ENCODE assay signal across 11 cellular contexts in genomic region chr2:128374001-128374710, GRCh38. TPM values are rescaled to one million over a fixed set of nuclear protein-coding genes. Genes with fewer than 3 reads are reported as not detected.
DNase-seq lines count a peak whose midpoint lies in the region; ATAC-seq, FAIRE-seq and TF ChIP-seq lines count a peak whose summit lies in the region.
"Had no signal": no experiment of that assay in that cellular context is flagged by ENCODE, and none has a peak within 500 bp of the region (broad histone marks: within the 10 kb centered on the region; RNA-seq: fewer than 3 reads in every experiment).

No MANE protein-coding gene starts in this region.

- no peak for FAIRE-seq in H1 (lab: Jason Lieb, UNC)
- FAIRE-seq: A549 had no signal

- peaks cover 0 to 13% (median 7%) of the 10 kb centered on the region in 4 experiments; a peak in 5 of 7 replicates for H3K4me1 ChIP-seq in H1 (replicated peaks in 1 of 4; ENCODE audit: control insufficient read depth in 3 of 4, insufficient read depth in 4 of 4, low read length in 3 of 4)
- H3K4me1 ChIP-seq in vagina: peaks cover 94% of the 10 kb centered on the region
- H3K4me1 ChIP-seq: A549 had no signal

- no peak overlapping the region for H3K4me2 ChIP-seq in H1 (ENCODE audit: insufficient read depth in 1 of 2, low read depth in 2 of 2, low read length in 2 of 2)
- H3K4me2 ChIP-seq: A549 had no signal

- H3K36me3 ChIP-seq in H1 (ENCODE audit: control insufficient read depth in 2 of 4, insufficient read depth in 4 of 4, low read length in 3 of 4): no peaks in the 10 kb centered on the region
- H3K36me3 ChIP-seq in vagina: no peaks in the 10 kb centered on the region

- no peak overlapping the region for H3K4me3 Mint-ChIP-seq in mesothelial cell of epicardium
- no peak overlapping the region for H3K4me3 Mint-ChIP-seq in endothelial cell (ENCODE audit: unreplicated experiment)
- H3K4me3 Mint-ChIP-seq: stimulated activated naive CD8-positive, alpha-beta T cell treated with anti-CD3 and anti-CD28 coated beads, Interleukin-15, amount 100 ng/mL, for 72 hours had no signal

- H3K18ac ChIP-seq in H1 (ENCODE audit: extremely low read depth, low read length): no peak overlapping the region

- H3K4me1 Mint-ChIP-seq in mesothelial cell of epicardium (peaks cover 69% of the 10 kb centered on the region), endothelial cell (ENCODE audit: unreplicated experiment) (peaks cover 13% of the 10 kb centered on the region)

- H3K4ac ChIP-seq in H1 (replicated peaks; ENCODE audit: insufficient read length, low read depth, low read length): no peak overlapping the region

- no peak for TF ChIP-seq RAD21 in H1 (IDR thresholded peaks at IDR 0.05 in 1 of 2, conservative IDR thresholded peaks at IDR 0.05 in 1 of 2; ENCODE audit: low read depth in 2 of 2, low read length in 2 of 2)

- H3K4me3 ChIP-seq in H1 (ENCODE audit: extremely low read depth in 1 of 4, insufficient read depth in 2 of 4, low read depth in 3 of 4, low read length in 4 of 4) (no peak overlapping the region), vagina (no peak overlapping the region)
- H3K4me3 ChIP-seq: A549 had no signal

- no peak overlapping the region for H3K56ac ChIP-seq in H1 (replicated peaks; ENCODE audit: insufficient read length, low read depth, low read length)

- TF ChIP-seq CTCF in H1 (IDR thresholded peaks at IDR 0.05; ENCODE audit: control extremely low read depth in 1 of 3, insufficient read depth in 1 of 3, low read depth in 1 of 3, low read length in 3 of 3) (no peak), mesothelial cell of epicardium (IDR thresholded peaks at IDR 0.05; ENCODE audit: unreplicated experiment) (no peak), vagina (IDR thresholded peaks at IDR 0.05) (no peak), endothelial cell (IDR thresholded peaks at IDR 0.05; ENCODE audit: unreplicated experiment) (no peak)

- WGBS in H1 (ENCODE audit: extremely low coverage in 1 of 2, insufficient coverage in 1 of 2, insufficient read length in 1 of 2, insufficient replicate concordance in 2 of 2, low coverage in 1 of 2, low lambda C conversion rate in 2 of 2, missing lambda C conversion rate in 1 of 2), 2 experiments: 93% methylated on average over 15 of the region's 15 CpGs; no CpG with 5 or more reads in 1 of the 2 experiments

- no peaks in the 10 kb centered on the region for H3K23me2 ChIP-seq in H1 (ENCODE audit: low read depth, low read length)

- intact Hi-C loops in vagina (cut with DNase I): no loop called here

- peak overlapping the region; percentile 79; the same call in 1 of the 2 replicates for H4K8ac ChIP-seq in H1 (ENCODE audit: extremely low read depth, insufficient read depth, low read length)

- H3K14ac ChIP-seq in H1 (ENCODE audit: insufficient read length): no peak overlapping the region

- no peaks in the 10 kb centered on the region for H3K9me3 ChIP-seq in H1 (ENCODE audit: insufficient read depth in 2 of 2, low read depth in 1 of 2, low read length in 1 of 2)
- no peaks in the 10 kb centered on the region for H3K9me3 ChIP-seq in vagina
- H3K9me3 ChIP-seq: A549 had no signal

- no peak overlapping the region for H4K5ac ChIP-seq in H1 (ENCODE audit: insufficient read length, low read depth, low read length)

- H2AK5ac ChIP-seq in H1 (ENCODE audit: low read depth, low read length): no peak overlapping the region

- no peaks in the 10 kb centered on the region for H3K27me3 Mint-ChIP-seq in mesothelial cell of epicardium (ENCODE audit: low read depth)
- peaks cover 7% of the 10 kb centered on the region for H3K27me3 Mint-ChIP-seq in endothelial cell (ENCODE audit: unreplicated experiment)

- H3K23ac ChIP-seq in H1 (ENCODE audit: insufficient read length): no peak overlapping the region

- H3K9me3 Mint-ChIP-seq in mesothelial cell of epicardium (no peaks in the 10 kb centered on the region), endothelial cell (ENCODE audit: unreplicated experiment) (no peaks in the 10 kb centered on the region)
- H3K9me3 Mint-ChIP-seq: stimulated activated naive CD8-positive, alpha-beta T cell treated with anti-CD3 and anti-CD28 coated beads, Interleukin-15, amount 100 ng/mL, for 72 hours had no signal

- no peak for TF ChIP-seq EP300 in H1 (IDR thresholded peaks at IDR 0.05; ENCODE audit: borderline replicate concordance in 1 of 2, low read depth in 2 of 2, low read length in 2 of 2)

- H3K27me3 ChIP-seq in H1 (replicated peaks in 1 of 4; ENCODE audit: control insufficient read depth in 3 of 4, extremely low read depth in 1 of 4, insufficient read depth in 3 of 4, low read length in 3 of 4) (peaks cover 0 to 5% (median 0%) of the 10 kb centered on the region in 4 experiments; a peak in 4 of 7 replicates), vagina (no peaks in the 10 kb centered on the region)

- ATAC-seq in HG03442 (IDR thresholded peaks at IDR 0.05; ENCODE audit: unreplicated experiment): no peak
- ATAC-seq: A549; stimulated activated naive CD8-positive, alpha-beta T cell treated with anti-CD3 and anti-CD28 coated beads, Interleukin-15, amount 100 ng/mL, for 72 hours had no signal

- H3K36me3 Mint-ChIP-seq in mesothelial cell of epicardium: no peaks in the 10 kb centered on the region
- H3K36me3 Mint-ChIP-seq in endothelial cell (ENCODE audit: low read depth, unreplicated experiment): no peaks in the 10 kb centered on the region

- no peak overlapping the region for H2BK20ac ChIP-seq in H1 (ENCODE audit: low read length)

- H3K79me2 ChIP-seq in H1 (ENCODE audit: control insufficient read depth in 1 of 2, insufficient read depth in 2 of 2, low read length in 2 of 2): no peaks in the 10 kb centered on the region

- H4K20me1 ChIP-seq in H1 (replicated peaks in 1 of 2; ENCODE audit: control insufficient read depth in 1 of 2, insufficient read depth in 2 of 2, low read length in 2 of 2): no peaks in the 10 kb centered on the region

- TF ChIP-seq POLR2A in H1 (IDR thresholded peaks at IDR 0.05; ENCODE audit: control extremely low read depth in 1 of 2, low read depth in 2 of 2, low read length in 2 of 2) (no peak), vagina (IDR thresholded peaks at IDR 0.05) (no peak)

- CTCF ChIA-PET in H1 (lab: Charles Lee; ENCODE audit: partially characterized antibody): interaction anchor here (0.6 to 2.1 kb wide), 5 partner anchors 11 to 253 kb away, joined by 3 to 10 read pairs (median 4); no protein-coding TSS in a partner anchor

- peak; percentile 55 for DNase-seq in activated effector memory CD4-positive, alpha-beta T cell treated with anti-CD3 and anti-CD28 coated beads, Interleukin-2, amount 50 U/mL, for 16 hours
- no peak for DNase-seq in activated effector memory CD4-positive, alpha-beta T cell treated with Interleukin-2 at 50 U/mL for 16 hours
- DNase-seq in H1 (ENCODE audit: low read depth in 1 of 2, low spot score in 2 of 2): no peak
- no peak for DNase-seq in mesothelial cell of epicardium (ENCODE audit: low spot score in 2 of 2, unreplicated experiment in 2 of 2)
- DNase-seq in vagina (ENCODE audit: extremely low spot score in 2 of 2): no peak
- DNase-seq in effector CD8-positive, alpha-beta T cell (lab: John Stamatoyannopoulos, UW): no peak
- no peak for DNase-seq in endothelial cell (ENCODE audit: low spot score)
- DNase-seq: central memory CD4-positive, alpha-beta T cell had no signal

- no peak overlapping the region for H3K27ac ChIP-seq in H1 (ENCODE audit: low read depth, low read length)
- peak overlapping the region; percentile 37 for H3K27ac ChIP-seq in vagina
- H3K27ac ChIP-seq: A549 had no signal

- H2BK15ac ChIP-seq in H1 (ENCODE audit: low read length): no peak overlapping the region

- no peak overlapping the region; the same call in 1 of the 2 replicates for H2BK12ac ChIP-seq in H1 (ENCODE audit: low read depth, low read length)

- no peak overlapping the region for H4K91ac ChIP-seq in H1 (replicated peaks; ENCODE audit: insufficient read length, low read length)

- H3K27ac Mint-ChIP-seq in mesothelial cell of epicardium: peak overlapping the region; percentile 71
- no peak overlapping the region for H3K27ac Mint-ChIP-seq in endothelial cell (ENCODE audit: unreplicated experiment)

- H2AFZ ChIP-seq in H1 (ENCODE audit: low read length): no peak overlapping the region

- H2BK120ac ChIP-seq in H1 (replicated peaks; ENCODE audit: low read depth, low read length): no peak overlapping the region

- H3K9ac ChIP-seq in H1 (replicated peaks in 1 of 4; ENCODE audit: extremely low read depth in 1 of 4, low read depth in 3 of 4, low read length in 3 of 4): no peak overlapping the region

- H2BK5ac ChIP-seq in H1 (ENCODE audit: low read depth, low read length): no peak overlapping the region

- no peaks in the 10 kb centered on the region for H3K79me1 ChIP-seq in H1 (ENCODE audit: low read depth, low read length)

- POLR2A ChIA-PET in H1 (lab: Charles Lee; ENCODE audit: partially characterized antibody): interaction anchor here (0.6 to 1.0 kb wide), 2 partner anchors 34 to 42 kb away, joined by 3 to 4 read pairs; no protein-coding TSS in a partner anchor

TF ChIP-seq in H1, 55 proteins besides CTCF, POLR2A, EP300 and RAD21:
- TF ChIP-seq FOSL1 (IDR thresholded peaks at IDR 0.05; ENCODE audit: insufficient read depth, low read depth, low read length): no peak
- TF ChIP-seq RNF2 (IDR thresholded peaks at IDR 0.05; ENCODE audit: borderline replicate concordance, low read depth, low read length, missing control alignments, poor library complexity, severe bottlenecking): no peak
- no peak for TF ChIP-seq POU5F1 (IDR thresholded peaks at IDR 0.05; ENCODE audit: low read depth, low read length)
- no peak for TF ChIP-seq POLR2AphosphoS5 (IDR thresholded peaks at IDR 0.05; ENCODE audit: low read depth, low read length)
- no peak for TF ChIP-seq SIX5 (IDR thresholded peaks at IDR 0.05; ENCODE audit: low read depth, low read length)
- TF ChIP-seq BCL11A (IDR thresholded peaks at IDR 0.05; ENCODE audit: low read depth in 2 of 2, low read length in 2 of 2): no peak
- no peak for TF ChIP-seq PHF8 (conservative IDR thresholded peaks at IDR 0.05; ENCODE audit: low read depth, low read length)
- no peak for TF ChIP-seq CHD2 (IDR thresholded peaks at IDR 0.05; ENCODE audit: low read length)

RNA-seq across cellular contexts. Expression of gene HS6ST1, which starts 55.5 kb away (rescaled TPM):
- 72.8 and 74.6 TPM in 2 replicates for total RNA-seq in H1 (2021; fragmentation: NEBNext Ultra II Directional; extraction: Animal tissue kit (Norgen Biotek cat#: 25700))
- polyA plus RNA-seq in H1 (2011; rRNA removed): 37.4 and 61.3 TPM in 2 replicates
- 37.9 TPM for polyA plus RNA-seq in H1 (2011; cell fraction: cytosol; rRNA removed)
- polyA plus RNA-seq in H1 (2011; cell fraction: nucleus; rRNA removed): 51.0 TPM
- polyA plus RNA-seq in H1 (2012, experiment 1 of 2): 44.2 to 60.1 TPM (median 56.3 TPM) in 4 replicates
- 57.3 TPM for polyA plus RNA-seq in H1 (2012, experiment 2 of 2)
- 41.0 TPM for polyA plus RNA-seq in H1 (2013, experiment 1 of 2)
- 45.1 TPM for polyA plus RNA-seq in H1 (2013, experiment 2 of 2)
- 26.9 and 34.9 TPM in 2 replicates for polyA minus RNA-seq in H1 (2011; rRNA and poly(A)+ RNA removed)
- 49.1 TPM for polyA minus RNA-seq in H1 (2011; cell fraction: cytosol; rRNA and poly(A)+ RNA removed)
- polyA minus RNA-seq in H1 (2011; cell fraction: nucleus; rRNA and poly(A)+ RNA removed): 74.6 TPM
- total RNA-seq in mesothelial cell of epicardium: 139 to 141 TPM (median 141 TPM) in 3 replicates
- total RNA-seq in vagina: 68.5 TPM
- 23.3 TPM for total RNA-seq in endothelial cell (ENCODE audit: unreplicated experiment)
